In the genomic region with DNA sequence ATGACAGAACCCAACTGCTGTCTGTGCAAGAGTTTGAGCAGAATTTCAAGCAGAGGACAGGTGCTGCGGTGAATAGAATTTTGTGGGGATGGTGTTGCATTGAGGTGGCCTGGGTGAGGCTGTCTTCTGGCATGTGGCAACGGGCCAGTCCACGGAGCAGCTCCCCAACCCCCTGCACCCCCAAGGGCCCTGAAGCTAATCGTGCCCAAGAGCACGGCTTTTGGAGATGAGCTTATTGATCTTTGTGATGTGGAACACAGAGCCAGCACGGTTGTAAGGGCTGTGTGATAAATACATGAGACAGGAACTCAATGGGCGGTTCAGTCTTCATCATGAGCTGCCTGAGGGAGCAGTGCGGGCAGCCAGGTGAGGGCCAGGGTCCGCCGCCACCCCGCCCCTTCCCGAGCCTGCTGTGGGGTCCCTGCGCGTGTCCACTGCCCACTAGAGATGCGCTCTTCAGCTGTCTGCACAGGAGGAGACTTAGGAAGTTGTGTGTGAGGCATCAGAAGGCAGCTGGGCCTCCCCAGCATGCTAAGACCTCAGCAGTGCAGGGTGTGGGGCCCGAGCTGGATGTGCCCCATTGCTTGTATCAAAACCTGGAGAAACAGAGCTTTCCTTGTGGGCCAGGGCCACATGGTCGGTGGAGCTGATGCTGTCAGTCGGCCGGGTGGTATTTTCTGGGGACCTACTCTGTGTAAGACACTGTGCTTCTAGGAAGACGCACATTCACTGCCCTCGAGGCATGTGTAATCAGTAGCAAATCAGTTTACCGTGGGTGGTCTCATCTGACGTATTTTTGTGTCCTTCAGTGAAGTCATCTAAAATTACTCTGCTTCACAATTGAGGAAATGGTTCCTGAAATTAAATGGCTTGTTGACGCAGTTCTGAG, we compare ENCODE assay signal across 23 cellular contexts.
"Had no signal": no experiment of that assay in that cellular context is flagged by ENCODE, and none has a peak within 500 bp of the region (broad histone marks: within the 10 kb centered on the region; RNA-seq: fewer than 3 reads in every experiment).

No MANE protein-coding gene starts in this region.

- H3K9me3 ChIP-seq: SK-N-SH had no signal

- H3K4me3 Mint-ChIP-seq: activated CD8-positive, alpha-beta T cell treated with anti-CD3 and anti-CD28 coated beads, Interleukin-2, amount 10 ng/mL, durations not matched to agents 7 days and 5 days; activated naive CD4-positive, alpha-beta T cell treated with anti-CD3 and anti-CD28 coated beads, Interleukin-2, amount 50 U/mL, for 24 hours; T-helper 2 cell treated with Interferon-gamma antibody and Interleukin-4, amounts not matched to agents 5 μg/mL and 100 μg/mL, for 36 hours had no signal

- H3K4me2 ChIP-seq: SK-N-SH had no signal

- DNase-seq: activated CD4-positive, alpha-beta T cell treated with anti-CD3 and anti-CD28 coated beads for 4 hours; activated CD4-positive, alpha-beta T cell treated with anti-CD3 and anti-CD28 coated beads, Interleukin-2, amount 50 U/mL, for 4 hours; activated CD8-positive, alpha-beta memory T cell treated with anti-CD3 and anti-CD28 coated beads, Interleukin-2, amount 50 U/mL, for 48 hours; activated CD8-positive, alpha-beta T cell treated with anti-CD3 and anti-CD28 coated beads, Interleukin-2, amount 10 ng/mL, durations not matched to agents 7 days and 5 days; activated effector memory CD4-positive, alpha-beta T cell treated with Interleukin-2 at 50 U/mL for 16 hours; activated naive CD4-positive, alpha-beta T cell; activated T-cell treated with anti-CD3 and anti-CD28 coated beads, Interleukin-2, amount 50 U/mL, for 1 hour; aorta; Karpas-422; NCI-H146; NCI-H187 treated with DMSO at 0.1 percent for 48 hours; NCI-H2081 treated with DMSO at 0.1 percent for 48 hours; NCI-H446; NCI-H524; SK-N-SH; T-helper 1 cell had no signal

- H3K27ac Mint-ChIP-seq: activated CD8-positive, alpha-beta T cell treated with anti-CD3 and anti-CD28 coated beads, Interleukin-2, amount 10 ng/mL, durations not matched to agents 7 days and 5 days; activated naive CD4-positive, alpha-beta T cell treated with anti-CD3 and anti-CD28 coated beads, Interleukin-2, amount 50 U/mL, for 24 hours; T-helper 2 cell treated with Interferon-gamma antibody and Interleukin-4, amounts not matched to agents 5 μg/mL and 100 μg/mL, for 36 hours had no signal

- ATAC-seq: activated CD4-positive, CD25-positive, alpha-beta regulatory T cell treated with anti-CD3 and anti-CD28 coated beads, Interleukin-2, amount 50 U/mL, for 24 hours; activated CD8-positive, alpha-beta T cell treated with anti-CD3 and anti-CD28 coated beads, Interleukin-2, amount 10 ng/mL, durations not matched to agents 7 days and 5 days; K562; Panc1; Right ventricle myocardium inferior had no signal

- H3K4me3 ChIP-seq: K562 had no signal

- H3K4me1 Mint-ChIP-seq: activated naive CD4-positive, alpha-beta T cell treated with anti-CD3 and anti-CD28 coated beads, Interleukin-2, amount 50 U/mL, for 24 hours had no signal

- H3K36me3 Mint-ChIP-seq: activated naive CD4-positive, alpha-beta T cell treated with anti-CD3 and anti-CD28 coated beads, Interleukin-2, amount 50 U/mL, for 24 hours had no signal

- H3K9me3 Mint-ChIP-seq: activated naive CD4-positive, alpha-beta T cell treated with anti-CD3 and anti-CD28 coated beads, Interleukin-2, amount 50 U/mL, for 24 hours; T-helper 2 cell treated with Interferon-gamma antibody and Interleukin-4, amounts not matched to agents 5 μg/mL and 100 μg/mL, for 36 hours had no signal

- H3K9me2 ChIP-seq: SK-N-SH had no signal

- H3K9ac ChIP-seq: SK-N-SH had no signal

- FAIRE-seq: bronchial epithelial cell, K562 had no signal
